Comparison of ENCODE assay signal across 19 cellular contexts in genomic region chr2:69368588-69368987, GRCh38. TPM values are rescaled to one million over a fixed set of nuclear protein-coding genes. Genes with fewer than 3 reads are reported as not detected.
DNase-seq lines count a peak whose midpoint lies in the region; ATAC-seq, FAIRE-seq and TF ChIP-seq lines count a peak whose summit lies in the region.
"Had no signal": no experiment of that assay in that cellular context is flagged by ENCODE, and none has a peak within 500 bp of the region (broad histone marks: within the 10 kb centered on the region; RNA-seq: fewer than 3 reads in every experiment).

No MANE protein-coding gene starts in this region.

- H3K4me1 Mint-ChIP-seq in WTC11 (no peaks in the 10 kb centered on the region), nephron progenitor cell (no peaks in the 10 kb centered on the region)

- no peak overlapping the region for H3K9ac ChIP-seq in K562 (ENCODE audit: insufficient read depth in 1 of 2, low read depth in 2 of 2, low read length in 2 of 2)

- DNase-seq in A673 (ENCODE audit: low spot score) (no peak), WTC11 (ENCODE audit: low spot score) (no peak), K562 (ENCODE audit: extremely low read depth in 1 of 4, low spot score in 3 of 4) (no peak), nephron progenitor cell (no peak), DMS153 treated with DMSO at 0.1 percent for 48 hours (lab: John Stamatoyannopoulos, UW; ENCODE audit: unreplicated experiment) (no peak), NCI-H1048 (lab: John Stamatoyannopoulos, UW) (no peak), GM19239 (ENCODE audit: insufficient read length, low spot score) (no peak)
- DNase-seq: AML-193; CD4-positive, alpha-beta T cell; DMS153; DMS79 treated with DMSO at 0.1 percent for 48 hours; GF-D8; HCEC 1CT; KG1 had no signal

- H3K9me3 Mint-ChIP-seq in WTC11 (no peaks in the 10 kb centered on the region), nephron progenitor cell (no peaks in the 10 kb centered on the region)
- H3K9me3 Mint-ChIP-seq: CD4-positive, alpha-beta T cell; GM23338 had no signal

- no peak overlapping the region for H3K4me2 ChIP-seq in K562 (ENCODE audit: insufficient read depth, low read length)
- H3K4me2 ChIP-seq: GM23338 had no signal

- H3K4me1 ChIP-seq in A673 (ENCODE audit: insufficient read depth, low read length, poor library complexity, severe bottlenecking) (no peaks in the 10 kb centered on the region), K562 (replicated peaks in 1 of 2; ENCODE audit: control insufficient read depth in 2 of 2, insufficient read depth in 2 of 2, low read length in 2 of 2) (no peaks in the 10 kb centered on the region)

- H3K27ac Mint-ChIP-seq in WTC11 (peak overlapping the region; percentile 14; the same call in 1 of the 2 replicates), nephron progenitor cell (peak overlapping the region; percentile 5)
- H3K27ac Mint-ChIP-seq: CD4-positive, alpha-beta T cell; GM23338; IgD-negative memory B cell had no signal

- H3K27me3 Mint-ChIP-seq in WTC11 (ENCODE audit: low read depth) = no peaks in the 10 kb centered on the region
- peaks cover 3% of the 10 kb centered on the region for H3K27me3 Mint-ChIP-seq in nephron progenitor cell (ENCODE audit: low read depth, poor library complexity)
- H3K27me3 Mint-ChIP-seq: CD4-positive, alpha-beta T cell; IgD-negative memory B cell had no signal

- H3K36me3 Mint-ChIP-seq in WTC11 (peaks cover 61% of the 10 kb centered on the region), nephron progenitor cell (ENCODE audit: low read depth) (peaks cover 76% of the 10 kb centered on the region)

- H4K20me1 ChIP-seq in K562 (replicated peaks; ENCODE audit: control insufficient read depth, insufficient read depth, low read length) = peaks cover 6% of the 10 kb centered on the region; the same call in 1 of the 2 replicates

- H3K4me3 ChIP-seq in A673 (ENCODE audit: low read depth, low read length, poor library complexity, severe bottlenecking) (no peak overlapping the region), K562 (no peak overlapping the region)
- H3K4me3 ChIP-seq: GM23338 had no signal

- H2AFZ ChIP-seq in K562 (ENCODE audit: low read depth, low read length) = no peak overlapping the region
- H2AFZ ChIP-seq: GM23338 had no signal

- no peak for TF ChIP-seq EP300 in K562 (IDR thresholded peaks at IDR 0.05; ENCODE audit: low read length)

- H3K36me3 ChIP-seq in A673 (ENCODE audit: insufficient read depth, low read length, poor library complexity, severe bottlenecking) = peaks cover 64% of the 10 kb centered on the region
- H3K36me3 ChIP-seq in K562 (ENCODE audit: control insufficient read depth, insufficient read depth, low read length) = peaks cover 70% of the 10 kb centered on the region

- H3K27me3 ChIP-seq in A673 (replicated peaks; ENCODE audit: insufficient read depth, low read depth, low read length, poor library complexity) = no peaks in the 10 kb centered on the region
- no peaks in the 10 kb centered on the region for H3K27me3 ChIP-seq in K562 (ENCODE audit: control insufficient read depth in 2 of 2, insufficient read depth in 2 of 2, low read length in 2 of 2)

- CTCF ChIA-PET in A673 (lab: Charles Lee) (no interaction called here), WTC11 (lab: Charles Lee) (no interaction called here), K562 (lab: Yijun Ruan, JAX; ENCODE audit: low intra/inter-chr PET ratio) (no interaction called here)

- TF ChIP-seq POLR2A in K562 (conservative IDR thresholded peaks at IDR 0.05) = no peak

- no peak for ATAC-seq in WTC11
- no peak for ATAC-seq in K562
- ATAC-seq: GM23338 had no signal

- H3K79me2 ChIP-seq in K562 (ENCODE audit: control insufficient read depth, insufficient read depth, low read length) = peaks cover 4% of the 10 kb centered on the region; the same call in 1 of the 3 replicates

- no peak overlapping the region for H3K27ac ChIP-seq in A673 (ENCODE audit: low read depth, low read length, poor library complexity, severe bottlenecking)
- H3K27ac ChIP-seq in K562 (ENCODE audit: extremely low read depth, low read depth, low read length) = no peak overlapping the region
- H3K27ac ChIP-seq: C4-2B had no signal

- H3K9me3 ChIP-seq in A673 (ENCODE audit: low read depth, low read length, poor library complexity, severe bottlenecking) (no peaks in the 10 kb centered on the region), K562 (replicated peaks; ENCODE audit: control insufficient read depth, insufficient read depth, low read depth, low read length) (no peaks in the 10 kb centered on the region)

- H3K4me3 Mint-ChIP-seq in WTC11 = no peak overlapping the region
- H3K4me3 Mint-ChIP-seq in nephron progenitor cell = no peak overlapping the region
- H3K4me3 Mint-ChIP-seq: CD4-positive, alpha-beta T cell; GM23338; IgD-negative memory B cell had no signal

- in situ Hi-C loops in K562 (cut with MboI) = no loop called here

- BruUV-seq in A673 (replicated peaks; lab: Mats Ljungman, UMichigan) (TSS peak; percentile 11), K562 (replicated peaks; lab: Mats Ljungman, UMichigan) (no TSS peak)

- intact Hi-C loops in A673 (cut with micrococcal nuclease; ENCODE audit: unreplicated experiment) = no loop called here
- intact Hi-C loops in K562 (cut with micrococcal nuclease) = no loop called here

- TF ChIP-seq CTCF in A673 (conservative IDR thresholded peaks at IDR 0.05; ENCODE audit: low read depth, low read length) = no peak
- TF ChIP-seq CTCF in WTC11 (IDR thresholded peaks at IDR 0.05) = no peak
- TF ChIP-seq CTCF in K562 (IDR thresholded peaks at IDR 0.05 in 2 of 3, conservative IDR thresholded peaks at IDR 0.05 in 1 of 3; ENCODE audit: insufficient read depth in 2 of 3, low read depth in 1 of 3, low read length in 3 of 3) = no peak
- no peak for TF ChIP-seq CTCF in nephron progenitor cell (IDR thresholded peaks at IDR 0.05)

- no peak for FAIRE-seq in K562 (lab: Jason Lieb, UNC)
- no peak for FAIRE-seq in GM19239 (lab: Jason Lieb, UNC)
- FAIRE-seq: H54, HTR-8/SVneo had no signal

- 91% methylated on average over 6 of the region's 7 CpGs for WGBS in K562 (ENCODE audit: insufficient coverage, low coverage, missing lambda C conversion rate)

- POLR2A ChIA-PET in A673 (lab: Charles Lee; ENCODE audit: low non-redundant PET) (no interaction called here), WTC11 (lab: Charles Lee) (no interaction called here), K562 (lab: Yijun Ruan, JAX) (interaction anchor here (0.7 kb wide), 1 partner anchor 17 kb away, joined by 3 read pairs; no protein-coding TSS in a partner anchor)

- no peak for TF ChIP-seq RAD21 in K562 (CRISPR knock-in tag; conservative IDR thresholded peaks at IDR 0.05 in 1 of 2, IDR thresholded peaks at IDR 0.05 in 1 of 2)

- no peaks in the 10 kb centered on the region for H3K9me1 ChIP-seq in K562 (ENCODE audit: control insufficient read depth, insufficient read depth, low read length)

TF ChIP-seq in WTC11, 78 proteins besides CTCF, POLR2A, EP300 and RAD21 (continues in another document):
- no peak for TF ChIP-seq TEAD4 (CRISPR knock-in tag; IDR thresholded peaks at IDR 0.05)

TF ChIP-seq in K562, 482 proteins besides CTCF, POLR2A, EP300 and RAD21 (continues in another document):
- TF ChIP-seq C11orf30 (IDR thresholded peaks at IDR 0.05; ENCODE audit: low read depth) = peak; percentile 41; the same call in 1 of the 2 replicates
- peak; percentile 61 for TF ChIP-seq ZNF316 (IDR thresholded peaks at IDR 0.05)
- TF ChIP-seq ZC3H11A (IDR thresholded peaks at IDR 0.05; ENCODE audit: low read depth, low read length) = no peak

RNA-seq across cellular contexts. Expression of gene GFPT1, which starts 18.4 kb away (rescaled TPM):
- total RNA-seq in A673 (2021) = 53.0 and 56.9 TPM in 2 replicates
- 65.5 to 75.5 TPM (median 74.6 TPM) in 3 replicates for total RNA-seq in WTC11 (2021)
- total RNA-seq in K562 (2011; cell fraction: chromatin; rRNA removed; ENCODE audit: low replicate concordance) = 15.3 and 44.2 TPM in 2 replicates
- total RNA-seq in K562 (2011; cell fraction: nucleolus; rRNA removed) = 13.7 and 17.2 TPM in 2 replicates
- total RNA-seq in K562 (2011; cell fraction: nucleoplasm; rRNA removed) = 22.6 and 36.8 TPM in 2 replicates
- 13.1 and 15.7 TPM in 2 replicates for total RNA-seq in K562 (2014; rRNA removed)
- total RNA-seq in K562 (2014; rRNA removed; fragmentation: Illumina TruSeq; extraction: Trizol) = 26.0 and 29.3 TPM in 2 replicates
- 14.5 and 15.9 TPM in 2 replicates for total RNA-seq in K562 (2015; rRNA removed; fragmentation: Illumina TruSeq; extraction: Trizol)
- 38.3 and 39.2 TPM in 2 replicates for total RNA-seq in K562 (2021)
- 13.0 and 18.6 TPM in 2 replicates for polyA plus RNA-seq in K562 (2011; rRNA removed)
- 4.1 and 9.6 TPM in 2 replicates for polyA plus RNA-seq in K562 (2011; cell fraction: cytosol; rRNA removed)
- polyA plus RNA-seq in K562 (2011; cell fraction: nucleus; rRNA removed) = 5.4 and 6.7 TPM in 2 replicates
- polyA plus RNA-seq in K562 (2012) = 14.2 and 40.6 TPM in 2 replicates
- 19.0 and 19.7 TPM in 2 replicates for polyA plus RNA-seq in K562 (2014; fragmentation: Illumina TruSeq; extraction: Trizol)
- polyA plus RNA-seq in K562 (2014; fragmentation: Nextera tagmentation; extraction: Ambion mirVana) = 1 to 10 TPM; 6.6 to 8.6 TPM
- 11.2 and 11.9 TPM in 2 replicates for polyA plus RNA-seq in K562 (2014; rRNA removed)
- polyA minus RNA-seq in K562 (2011; rRNA and poly(A)+ RNA removed) = 39.6 and 40.2 TPM in 2 replicates
- polyA minus RNA-seq in K562 (2011; cell fraction: cytosol; rRNA and poly(A)+ RNA removed) = 20.3 and 32.8 TPM in 2 replicates
- 8.5 and 9.8 TPM in 2 replicates for polyA minus RNA-seq in K562 (2011; cell fraction: nucleus; rRNA and poly(A)+ RNA removed)
